In the genomic region with DNA sequence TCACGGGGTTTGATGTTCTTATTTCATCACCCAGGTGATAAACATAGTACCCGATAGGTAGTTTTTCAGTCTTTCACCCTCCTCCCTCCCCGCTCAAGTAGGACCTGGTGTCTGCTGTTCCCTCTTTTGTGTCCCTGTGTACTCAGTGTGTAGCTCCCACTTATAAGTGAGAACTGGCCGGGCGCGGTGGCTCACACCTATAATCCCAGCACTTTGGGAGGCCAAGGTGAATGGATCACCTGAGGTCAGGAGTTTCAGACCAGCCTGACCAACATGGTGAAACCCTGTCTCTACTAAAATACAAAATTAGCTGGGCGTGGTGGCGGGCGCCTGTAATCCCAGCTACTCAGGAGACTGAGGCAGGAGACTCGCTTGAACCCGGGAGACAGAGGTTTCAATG, we compare ENCODE assay signal across 8 cellular contexts. TPM values are rescaled to one million over a fixed set of nuclear protein-coding genes. Genes with fewer than 3 reads are reported as not detected.
DNase-seq lines count a peak whose midpoint lies in the region; ATAC-seq and TF ChIP-seq lines count a peak whose summit lies in the region.
"Not testable (repeated sequence)": the region's sequence is repeated elsewhere in the genome, so short reads cannot be mapped to it uniquely, and the experiment has no call there.

No MANE protein-coding gene starts in this region.

- peaks cover 52% of the 10 kb centered on the region for H3K36me3 Mint-ChIP-seq in CD8-positive, alpha-beta T cell
- peaks cover 68% of the 10 kb centered on the region for H3K36me3 Mint-ChIP-seq in activated CD8-positive, alpha-beta T cell treated with anti-CD3 and anti-CD28 coated beads for 36 hours (ENCODE audit: low read depth)
- H3K36me3 Mint-ChIP-seq in activated naive CD8-positive, alpha-beta T cell; naive B cell: not testable (repeated sequence)
- peaks cover 40% of the 10 kb centered on the region for H3K36me3 Mint-ChIP-seq in stimulated activated naive CD8-positive, alpha-beta T cell treated with anti-CD3 and anti-CD28 coated beads, Interleukin-15, Interleukin-2, amounts not matched to agents 100 ng/mL and 50 ng/mL, for 24 hours (ENCODE audit: low read depth)

- not testable (repeated sequence) for H3K36me3 ChIP-seq in CD8-positive, alpha-beta T cell (ENCODE audit: insufficient read depth, low read length); Peyer's patch; esophagus muscularis mucosa; vagina

- TF ChIP-seq EP300 in esophagus muscularis mucosa (IDR thresholded peaks at IDR 0.05), result not testable (repeated sequence)

- intact Hi-C loops in CD8-positive, alpha-beta T cell (cut with DNase I, micrococcal nuclease); activated CD8-positive, alpha-beta T cell treated with anti-CD3 and anti-CD28 coated beads for 36 hours (cut with micrococcal nuclease); esophagus muscularis mucosa (cut with DNase I); vagina (cut with DNase I): not testable (repeated sequence)

- WGBS in esophagus muscularis mucosa, result 97% methylated on average over 11 of the region's 11 CpGs

- not testable (repeated sequence) for DNase-seq in CD8-positive, alpha-beta T cell; Peyer's patch; activated CD8-positive, alpha-beta T cell treated with anti-CD3 and anti-CD28 coated beads for 36 hours; esophagus muscularis mucosa (ENCODE audit: extremely low spot score); naive B cell; vagina (ENCODE audit: extremely low spot score in 2 of 2)

- peak overlapping the region; percentile 86 for H3K4me3 Mint-ChIP-seq in CD8-positive, alpha-beta T cell
- peak overlapping the region; percentile 67 for H3K4me3 Mint-ChIP-seq in activated CD8-positive, alpha-beta T cell treated with anti-CD3 and anti-CD28 coated beads for 36 hours
- H3K4me3 Mint-ChIP-seq in activated naive CD8-positive, alpha-beta T cell, result peak overlapping the region; percentile 86
- H3K4me3 Mint-ChIP-seq in naive B cell, result peak overlapping the region in 7 of 8 donors; percentile 57 to 89 (median 84)
- peak overlapping the region; percentile 76 for H3K4me3 Mint-ChIP-seq in stimulated activated naive CD8-positive, alpha-beta T cell treated with anti-CD3 and anti-CD28 coated beads, Interleukin-15, Interleukin-2, amounts not matched to agents 100 ng/mL and 50 ng/mL, for 24 hours

- not testable (repeated sequence) for H3K9me3 ChIP-seq in CD8-positive, alpha-beta T cell (ENCODE audit: low read length); Peyer's patch; esophagus muscularis mucosa; vagina

- H3K4me1 ChIP-seq in CD8-positive, alpha-beta T cell (ENCODE audit: insufficient read depth, low read length), result peaks cover 100% of the 10 kb centered on the region
- H3K4me1 ChIP-seq in Peyer's patch (peaks cover 29 to 96% (median 83%) of the 10 kb centered on the region in 4 donors), esophagus muscularis mucosa (peaks cover 100% of the 10 kb centered on the region in 4 donors), vagina (peaks cover 99% of the 10 kb centered on the region)

- not testable (repeated sequence) for TF ChIP-seq CTCF in CD8-positive, alpha-beta T cell (IDR thresholded peaks at IDR 0.05); Peyer's patch (IDR thresholded peaks at IDR 0.05); activated CD8-positive, alpha-beta T cell treated with anti-CD3 and anti-CD28 coated beads for 36 hours (IDR thresholded peaks at IDR 0.05); esophagus muscularis mucosa (IDR thresholded peaks at IDR 0.05); vagina (IDR thresholded peaks at IDR 0.05)

- H3K4me1 Mint-ChIP-seq in CD8-positive, alpha-beta T cell (ENCODE audit: low read depth), result peaks cover 96% of the 10 kb centered on the region
- H3K4me1 Mint-ChIP-seq in activated CD8-positive, alpha-beta T cell treated with anti-CD3 and anti-CD28 coated beads for 36 hours (ENCODE audit: low read depth), result peaks cover 96% of the 10 kb centered on the region
- peaks cover 96% of the 10 kb centered on the region for H3K4me1 Mint-ChIP-seq in activated naive CD8-positive, alpha-beta T cell (ENCODE audit: low read depth)
- peaks cover 74 to 97% (median 89%) of the 10 kb centered on the region in 3 donors for H3K4me1 Mint-ChIP-seq in naive B cell
- H3K4me1 Mint-ChIP-seq in stimulated activated naive CD8-positive, alpha-beta T cell treated with anti-CD3 and anti-CD28 coated beads, Interleukin-15, Interleukin-2, amounts not matched to agents 100 ng/mL and 50 ng/mL, for 24 hours (ENCODE audit: low read depth), result peaks cover 98% of the 10 kb centered on the region

- not testable (repeated sequence) for TF ChIP-seq POLR2A in Peyer's patch (IDR thresholded peaks at IDR 0.05); esophagus muscularis mucosa (IDR thresholded peaks at IDR 0.05; ENCODE audit: low read depth); vagina (IDR thresholded peaks at IDR 0.05)

- H3K9me3 Mint-ChIP-seq in CD8-positive, alpha-beta T cell; activated CD8-positive, alpha-beta T cell treated with anti-CD3 and anti-CD28 coated beads for 36 hours; activated naive CD8-positive, alpha-beta T cell (ENCODE audit: low read depth); naive B cell; stimulated activated naive CD8-positive, alpha-beta T cell treated with anti-CD3 and anti-CD28 coated beads, Interleukin-15, Interleukin-2, amounts not matched to agents 100 ng/mL and 50 ng/mL, for 24 hours: not testable (repeated sequence)

- H3K27me3 Mint-ChIP-seq in CD8-positive, alpha-beta T cell (ENCODE audit: low read depth); activated CD8-positive, alpha-beta T cell treated with anti-CD3 and anti-CD28 coated beads for 36 hours; activated naive CD8-positive, alpha-beta T cell; naive B cell; stimulated activated naive CD8-positive, alpha-beta T cell treated with anti-CD3 and anti-CD28 coated beads, Interleukin-15, Interleukin-2, amounts not matched to agents 100 ng/mL and 50 ng/mL, for 24 hours: not testable (repeated sequence)

- peak overlapping the region; percentile 44 for H3K4me3 ChIP-seq in CD8-positive, alpha-beta T cell (ENCODE audit: low read depth, low read length)
- not testable (repeated sequence) for H3K4me3 ChIP-seq in Peyer's patch, esophagus muscularis mucosa, vagina

- H3K27ac Mint-ChIP-seq in CD8-positive, alpha-beta T cell, result peak overlapping the region; percentile 97
- peak overlapping the region; percentile 99 for H3K27ac Mint-ChIP-seq in activated CD8-positive, alpha-beta T cell treated with anti-CD3 and anti-CD28 coated beads for 36 hours
- H3K27ac Mint-ChIP-seq in activated naive CD8-positive, alpha-beta T cell, result peak overlapping the region; percentile 97
- H3K27ac Mint-ChIP-seq in naive B cell, result peak overlapping the region; percentile 89 to 100 (median 98)
- peak overlapping the region; percentile 93 for H3K27ac Mint-ChIP-seq in stimulated activated naive CD8-positive, alpha-beta T cell treated with anti-CD3 and anti-CD28 coated beads, Interleukin-15, Interleukin-2, amounts not matched to agents 100 ng/mL and 50 ng/mL, for 24 hours

- CTCF ChIA-PET in CD8-positive, alpha-beta T cell (lab: Charles Lee), result interaction anchor here (1.1 to 17.5 kb wide), 9 partner anchors 9 to 156 kb away, joined by 3 to 286 read pairs (median 6); partner anchors contain the start of gene KLF13
- CTCF ChIA-PET in activated CD8-positive, alpha-beta T cell treated with anti-CD3 and anti-CD28 coated beads for 36 hours (lab: Charles Lee), result interaction anchor here (0.9 to 3.8 kb wide), 9 partner anchors 9 to 146 kb away, joined by 3 to 14 read pairs (median 4); no protein-coding TSS in a partner anchor

- peak overlapping the region; percentile 91 for H3K27ac ChIP-seq in CD8-positive, alpha-beta T cell (ENCODE audit: low read depth, low read length)
- H3K27ac ChIP-seq in Peyer's patch, result peak overlapping the region in 3 of 4 donors; percentile 26 to 96 (median 71)
- peak overlapping the region in 3 of 4 donors; percentile 5 to 92 (median 89) for H3K27ac ChIP-seq in esophagus muscularis mucosa (replicated peaks in 1 of 4)
- peak overlapping the region; percentile 89 for H3K27ac ChIP-seq in vagina

- not testable (repeated sequence) for ATAC-seq in CD8-positive, alpha-beta T cell; activated CD8-positive, alpha-beta T cell treated with anti-CD3 and anti-CD28 coated beads for 36 hours; naive B cell (ENCODE audit: low read depth in 2 of 2)

- not testable (repeated sequence) for H3K27me3 ChIP-seq in CD8-positive, alpha-beta T cell (ENCODE audit: insufficient read depth, low read length); Peyer's patch; esophagus muscularis mucosa; vagina

- POLR2A ChIA-PET in CD8-positive, alpha-beta T cell (lab: Charles Lee), result interaction anchor here (1.2 to 16.2 kb wide), 5 partner anchors 10 to 154 kb away, joined by 3 to 296 read pairs (median 79); partner anchors contain the start of gene KLF13
- POLR2A ChIA-PET in activated CD8-positive, alpha-beta T cell treated with anti-CD3 and anti-CD28 coated beads for 36 hours (lab: Charles Lee), result interaction anchor here (1.0 to 18.7 kb wide), 11 partner anchors 10 to 128 kb away, joined by 3 to 444 read pairs (median 5); partner anchors contain the start of gene KLF13

RNA-seq across cellular contexts. Expression of gene KLF13, which starts 29.5 kb away (rescaled TPM):
- total RNA-seq in CD8-positive, alpha-beta T cell, result 100 to 1,000 TPM; 359 to 364 TPM
- total RNA-seq in Peyer's patch, result 10 to 100 TPM; 51.2 to 80.4 (median 75.6) TPM
- 100 to 1,000 TPM; 163 to 175 TPM for total RNA-seq in activated CD8-positive, alpha-beta T cell treated with anti-CD3 and anti-CD28 coated beads for 36 hours
- 100 to 1,000 TPM in 1 of 4 donors, 10 to 100 TPM in 3; 57.3 to 109 (median 74.2) TPM for total RNA-seq in esophagus muscularis mucosa
- 10 to 100 TPM; 16.6 to 58.8 (median 40.0) TPM for polyA plus RNA-seq in naive B cell (ENCODE audit: low read depth in 6 of 6)
- total RNA-seq in vagina, result 30.9 TPM
